ENCODE assay signal across 8 cellular contexts in the genomic region with DNA sequence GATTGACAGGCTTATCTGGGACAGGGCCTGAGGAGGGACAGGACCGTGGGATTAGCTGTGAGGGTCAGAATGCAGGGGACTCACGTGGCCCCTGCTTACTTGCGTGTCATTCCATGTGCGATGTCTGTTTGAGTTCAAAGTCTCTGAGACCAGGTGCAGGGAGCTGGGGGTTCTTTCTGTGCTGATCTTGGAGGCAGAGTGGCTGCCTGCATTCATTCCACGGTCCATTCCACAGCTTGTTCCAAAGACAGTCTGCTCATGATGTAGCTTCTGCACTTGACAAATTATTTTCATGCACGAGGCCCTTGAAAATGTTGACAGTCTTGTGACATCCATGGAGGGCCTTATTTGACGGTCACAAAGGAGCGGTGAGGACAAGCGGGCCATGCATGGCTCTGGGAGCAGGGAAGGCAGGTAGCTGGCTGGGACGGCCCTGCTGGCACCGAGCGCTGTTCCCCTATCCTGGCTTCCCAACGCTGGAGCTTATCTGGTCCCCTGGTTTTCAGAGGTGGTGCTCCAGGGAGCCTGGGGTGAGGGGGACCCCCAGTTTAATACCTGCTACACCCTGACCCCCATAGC. TPM values are rescaled to one million over a fixed set of nuclear protein-coding genes. Genes with fewer than 3 reads are reported as not detected.
DNase-seq lines count a peak whose midpoint lies in the region; ATAC-seq and TF ChIP-seq lines count a peak whose summit lies in the region.

No MANE protein-coding gene starts in this region.

- H3K4ac ChIP-seq in mesenchymal stem cell (ENCODE audit: low read depth in 1 of 2, low read length in 2 of 2) = peak overlapping the region in 1 of 2 experiments; percentile 90

- peaks cover 14% of the 10 kb centered on the region for H3K79me1 ChIP-seq in mesenchymal stem cell (replicated peaks; ENCODE audit: low read length, poor library complexity, severe bottlenecking)

- peak overlapping the region; percentile 29 to 85 for H2BK12ac ChIP-seq in mesenchymal stem cell (ENCODE audit: low read length in 2 of 2)

- H3K27ac ChIP-seq in breast epithelium = peak overlapping the region; percentile 55 to 56
- peak overlapping the region; percentile 66 for H3K27ac ChIP-seq in mesenchymal stem cell (ENCODE audit: low read length, poor library complexity, severe bottlenecking)
- H3K27ac ChIP-seq in urinary bladder (ENCODE audit: low read depth) = peak overlapping the region; percentile 30

- H3K4me1 Mint-ChIP-seq in activated naive CD4-positive, alpha-beta T cell treated with anti-CD3 and anti-CD28 coated beads, Interleukin-2, amount 50 U/mL, for 24 hours = peaks cover 26% of the 10 kb centered on the region

- peak overlapping the region; percentile 43 for H3K27ac Mint-ChIP-seq in activated naive CD4-positive, alpha-beta T cell treated with anti-CD3 and anti-CD28 coated beads, Interleukin-2, amount 50 U/mL, for 24 hours

- H2BK15ac ChIP-seq in mesenchymal stem cell (ENCODE audit: low read depth, poor library complexity, severe bottlenecking) = peak overlapping the region; percentile 60

- no peaks in the 10 kb centered on the region for H3K9me3 Mint-ChIP-seq in activated naive CD4-positive, alpha-beta T cell treated with anti-CD3 and anti-CD28 coated beads, Interleukin-2, amount 50 U/mL, for 24 hours

- peak overlapping the region; percentile 66 for H3K4me2 ChIP-seq in mesenchymal stem cell (ENCODE audit: low read length, poor library complexity, severe bottlenecking)

- H3K4me3 ChIP-seq in breast epithelium (peak overlapping the region; percentile 42 to 72 (median 58)), mesenchymal stem cell (ENCODE audit: insufficient read depth in 1 of 2, low read depth in 1 of 2, low read length in 2 of 2) (peak overlapping the region in 1 of 2 experiments; percentile 74), urinary bladder (ENCODE audit: low read depth, low read length) (peak overlapping the region; percentile 46)

- peak overlapping the region; percentile 79 for H4K91ac ChIP-seq in mesenchymal stem cell (ENCODE audit: low read length)

- no peak for ATAC-seq in HG02623 (IDR thresholded peaks at IDR 0.05; ENCODE audit: unreplicated experiment)

- WGBS in mesenchymal stem cell = 47% methylated on average over 11 of the region's 13 CpGs
- WGBS in urinary bladder = 70% methylated on average over 13 of the region's 13 CpGs

- H3K9ac ChIP-seq in mesenchymal stem cell (ENCODE audit: low read length) = peak overlapping the region; percentile 81

- peak overlapping the region; percentile 86 to 96 for H3K18ac ChIP-seq in mesenchymal stem cell (ENCODE audit: low read depth in 1 of 2, low read length in 2 of 2)

- H3K23ac ChIP-seq in mesenchymal stem cell (ENCODE audit: low read length in 2 of 2) = no peak overlapping the region

- H2AFZ ChIP-seq in mesenchymal stem cell (ENCODE audit: low read depth, low read length) = no peak overlapping the region

- H3K36me3 ChIP-seq in breast epithelium (no peaks in the 10 kb centered on the region), mesenchymal stem cell (ENCODE audit: control insufficient read depth in 1 of 2, insufficient read depth in 2 of 2, low read depth in 1 of 2, low read length in 2 of 2) (peaks cover 14 to 27% of the 10 kb centered on the region in 2 experiments), urinary bladder (ENCODE audit: insufficient read depth) (no peaks in the 10 kb centered on the region)

- no peak overlapping the region for H2BK5ac ChIP-seq in mesenchymal stem cell (ENCODE audit: low read depth, low read length, poor library complexity, severe bottlenecking)

- DNase-seq in activated naive CD4-positive, alpha-beta T cell treated with anti-CD3 and anti-CD28 coated beads, Interleukin-2, amount 50 U/mL, for 16 hours = no peak
- DNase-seq in breast epithelium (ENCODE audit: low spot score in 2 of 2) (no peak), mesenchymal stem cell (peak; percentile 64), NCI-H2107 treated with DMSO at 0.1 percent for 48 hours (lab: John Stamatoyannopoulos, UW; ENCODE audit: unreplicated experiment) (no peak), NCI-H226 (no peak)

- H3K27me3 Mint-ChIP-seq in activated naive CD4-positive, alpha-beta T cell treated with anti-CD3 and anti-CD28 coated beads, Interleukin-2, amount 50 U/mL, for 24 hours = no peaks in the 10 kb centered on the region

- no peak for TF ChIP-seq POLR2A in breast epithelium (IDR thresholded peaks at IDR 0.05)

- peak overlapping the region; percentile 45 for H2BK120ac ChIP-seq in mesenchymal stem cell (ENCODE audit: low read depth, low read length)

- no peak for TF ChIP-seq CTCF in breast epithelium (IDR thresholded peaks at IDR 0.05)

- intact Hi-C loops in breast epithelium (cut with DNase I; ENCODE audit: low total_unique reads) = no loop called here

- peak overlapping the region in 1 of 2 experiments; percentile 57 for H3K14ac ChIP-seq in mesenchymal stem cell (ENCODE audit: low read length in 2 of 2)

- peak overlapping the region; percentile 73 for H3K4me3 Mint-ChIP-seq in activated naive CD4-positive, alpha-beta T cell treated with anti-CD3 and anti-CD28 coated beads, Interleukin-2, amount 50 U/mL, for 24 hours

- H3K36me3 Mint-ChIP-seq in activated naive CD4-positive, alpha-beta T cell treated with anti-CD3 and anti-CD28 coated beads, Interleukin-2, amount 50 U/mL, for 24 hours = no peaks in the 10 kb centered on the region

- H3K4me1 ChIP-seq in breast epithelium (no peaks in the 10 kb centered on the region), mesenchymal stem cell (ENCODE audit: control insufficient read depth, insufficient read depth, low read depth, low read length) (peaks cover 48% of the 10 kb centered on the region), urinary bladder (ENCODE audit: insufficient read depth) (no peaks in the 10 kb centered on the region)

- H3K9me3 ChIP-seq in breast epithelium (no peaks in the 10 kb centered on the region), mesenchymal stem cell (ENCODE audit: control insufficient read depth, low read length) (no peaks in the 10 kb centered on the region)

- H4K8ac ChIP-seq in mesenchymal stem cell (ENCODE audit: low read length) = peak overlapping the region; percentile 70

- H3K27me3 ChIP-seq in breast epithelium (no peaks in the 10 kb centered on the region), mesenchymal stem cell (ENCODE audit: control insufficient read depth in 1 of 2, insufficient read depth in 1 of 2, low read length in 2 of 2) (no peaks in the 10 kb centered on the region)

- peak overlapping the region; percentile 37 for H2AK5ac ChIP-seq in mesenchymal stem cell (ENCODE audit: low read length, severe bottlenecking)

RNA-seq across cellular contexts. Expression of a gene that starts 23.0 kb away (rescaled TPM):
- total RNA-seq in breast epithelium (10 to 100 TPM in 1 of 3 donors, 1 to 10 TPM in 2; 4.2 to 19.0 (median 6.9) TPM), urinary bladder (6.0 TPM)
- polyA plus RNA-seq in mesenchymal stem cell (2013, experiment 1 of 2) = 48.3 TPM
- polyA plus RNA-seq in mesenchymal stem cell (2013, experiment 2 of 2) = 50.0 TPM
- 8.6 TPM for polyA plus RNA-seq in urinary bladder
